Comparison of ENCODE assay signal across 17 cellular contexts in the genomic region with DNA sequence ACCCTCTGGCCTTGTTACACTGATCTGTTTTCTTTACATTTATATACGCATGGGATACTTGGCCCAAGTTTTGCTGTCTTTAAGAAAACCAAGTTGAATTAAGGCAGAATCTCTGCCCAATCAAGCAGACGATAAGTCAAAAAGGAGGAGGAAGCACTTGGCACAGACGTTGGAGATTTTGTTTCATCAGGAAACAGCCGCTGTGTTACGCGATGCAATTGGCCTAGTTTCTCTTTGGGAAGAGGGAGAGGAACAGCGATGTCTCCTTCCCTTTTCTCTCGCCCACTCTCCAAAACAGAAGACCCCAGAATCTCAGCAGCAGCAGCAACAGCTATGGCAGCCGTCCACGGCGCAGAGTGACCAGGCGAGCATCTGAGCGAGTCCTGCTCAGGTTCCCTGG. TPM values are rescaled to one million over a fixed set of nuclear protein-coding genes. Genes with fewer than 3 reads are reported as not detected.
DNase-seq lines count a peak whose midpoint lies in the region; ATAC-seq and TF ChIP-seq lines count a peak whose summit lies in the region.
"Had no signal": no experiment of that assay in that cellular context is flagged by ENCODE, and none has a peak within 500 bp of the region (broad histone marks: within the 10 kb centered on the region; RNA-seq: fewer than 3 reads in every experiment).

No MANE protein-coding gene starts in this region.

- no peaks in the 10 kb centered on the region for H3K9me3 Mint-ChIP-seq in chondrocyte (ENCODE audit: low read depth)
- H3K9me3 Mint-ChIP-seq: stimulated activated naive CD8-positive, alpha-beta T cell treated with anti-CD3 and anti-CD28 coated beads, Interleukin-15, amount 100 ng/mL, for 72 hours had no signal

- no peaks in the 10 kb centered on the region for H3K27me3 ChIP-seq in thyroid gland
- H3K27me3 ChIP-seq in left lung: no peaks in the 10 kb centered on the region
- H3K27me3 ChIP-seq: BE2C had no signal

- peaks cover 47% of the 10 kb centered on the region for H3K4me1 Mint-ChIP-seq in chondrocyte (ENCODE audit: low read depth)

- no peak overlapping the region for H3K4me3 Mint-ChIP-seq in chondrocyte (ENCODE audit: unreplicated experiment)
- H3K4me3 Mint-ChIP-seq: stimulated activated naive CD8-positive, alpha-beta T cell treated with anti-CD3 and anti-CD28 coated beads, Interleukin-15, amount 100 ng/mL, for 72 hours had no signal

- H3K4me1 ChIP-seq in thyroid gland: peaks cover 8 to 45% of the 10 kb centered on the region in 2 donors
- H3K4me1 ChIP-seq in left lung: peaks cover 20 to 89% of the 10 kb centered on the region in 2 donors

- no peak for TF ChIP-seq POLR2A in thyroid gland (IDR thresholded peaks at IDR 0.05)

- peak overlapping the region; percentile 13 for H3K27ac Mint-ChIP-seq in chondrocyte (ENCODE audit: unreplicated experiment)
- H3K27ac Mint-ChIP-seq: stimulated activated naive CD8-positive, alpha-beta T cell treated with anti-CD3 and anti-CD28 coated beads, Interleukin-15, amount 100 ng/mL, for 72 hours had no signal

- no peak overlapping the region for H3K4me3 ChIP-seq in thyroid gland (replicated peaks in 1 of 3)
- H3K4me3 ChIP-seq in left lung: no peak overlapping the region
- H3K4me3 ChIP-seq: PC-9 had no signal

- peak overlapping the region; percentile 47 to 70 (median 69) for H3K27ac ChIP-seq in thyroid gland
- peak overlapping the region in 1 of 2 donors; percentile 2 for H3K27ac ChIP-seq in left lung
- H3K27ac ChIP-seq: PC-9 had no signal

- H3K9me3 ChIP-seq in thyroid gland (no peaks in the 10 kb centered on the region), left lung (no peaks in the 10 kb centered on the region)
- H3K9me3 ChIP-seq: BE2C had no signal

- H3K27me3 Mint-ChIP-seq in chondrocyte (ENCODE audit: low read depth): no peaks in the 10 kb centered on the region

- H3K36me3 Mint-ChIP-seq in chondrocyte (ENCODE audit: low read depth): peaks cover 31% of the 10 kb centered on the region

- TF ChIP-seq CTCF in chondrocyte (IDR thresholded peaks at IDR 0.05): no peak
- no peak for TF ChIP-seq CTCF in thyroid gland (IDR thresholded peaks at IDR 0.05)
- no peak for TF ChIP-seq CTCF in left lung (IDR thresholded peaks at IDR 0.05)

- peak; percentile 9 for DNase-seq in MV-4-11 (lab: John Stamatoyannopoulos, UW)
- DNase-seq in chondrocyte (ENCODE audit: low spot score): no peak
- peak; percentile 61 for DNase-seq in medulla oblongata (ENCODE audit: extremely low spot score)
- DNase-seq in thyroid gland: peak in 1 of 2 donors; percentile 38
- no peak for DNase-seq in left lung
- DNase-seq: BE2C; DMS53; foreskin melanocyte; NCI-H1092 treated with DMSO at 0.1 percent for 48 hours; NCI-H774; PC-9; stimulated activated naive CD8-positive, alpha-beta T cell treated with anti-CD3 and anti-CD28 coated beads, Interleukin-15, amount 100 ng/mL, for 72 hours had no signal

- peaks cover 20 to 21% of the 10 kb centered on the region in 2 donors for H3K36me3 ChIP-seq in thyroid gland
- H3K36me3 ChIP-seq in left lung: peaks cover 0 to 77% of the 10 kb centered on the region in 2 donors

- 38 to 64% methylated on average over 11 to 13 of the region's 13 CpGs for WGBS in thyroid gland, 2 donors

- ATAC-seq in GM18498 (IDR thresholded peaks at IDR 0.05; ENCODE audit: unreplicated experiment) (no peak), GM18858 (IDR thresholded peaks at IDR 0.05; ENCODE audit: unreplicated experiment) (no peak), left lung (no peak), GM21423 (IDR thresholded peaks at IDR 0.05; ENCODE audit: unreplicated experiment) (no peak)
- ATAC-seq: stimulated activated naive CD8-positive, alpha-beta T cell treated with anti-CD3 and anti-CD28 coated beads, Interleukin-15, amount 100 ng/mL, for 72 hours had no signal

- intact Hi-C loops in thyroid gland (cut with DNase I): loop anchor here (5.0 to 10.0 kb wide), 3 partner anchors 112 to 305 kb away; no protein-coding TSS in a partner anchor
- intact Hi-C loops in left lung (cut with DNase I): loop anchor here (10.0 kb wide), 2 partner anchors 92 to 212 kb away; no protein-coding TSS in a partner anchor

RNA-seq across cellular contexts. Expression of a gene that starts 20.2 kb away (rescaled TPM):
- total RNA-seq in chondrocyte (44.9 to 47.2 TPM (median 46.2 TPM) in 3 replicates), thyroid gland (10 to 100 TPM; 53.3 to 65.7 (median 64.0) TPM), left lung (10 to 100 TPM; 48.7 to 60.1 TPM)

RNA-seq across cellular contexts. Expression of a gene that starts 55.3 kb away (rescaled TPM):
- 14.3 to 20.5 TPM (median 16.4 TPM) in 3 replicates for total RNA-seq in chondrocyte
- total RNA-seq in thyroid gland: 10 to 100 TPM; 23.6 to 35.2 (median 27.2) TPM
- 10 to 100 TPM; 17.9 to 20.1 TPM for total RNA-seq in left lung

RNA-seq across cellular contexts. Expression of a gene that starts 55.4 kb away (rescaled TPM):
- total RNA-seq in chondrocyte (not detected in 3 replicates), thyroid gland (1 to 10 TPM in 2 of 4 donors, under 1 TPM in 2; 0.34 to 1.6 (median 1.1) TPM), left lung (1 to 10 TPM in 1 of 2 donors, not detected in 1; 4.0 TPM)
- total RNA-seq: mononuclear cell, omental fat pad had no signal

Comparison
In these comparisons a context has a peak if more than half of its experiments do, and no peak if none do; other contexts are left out.
1. DNase-seq: peak in MV-4-11 (single experiment) and medulla oblongata (single experiment); none in chondrocyte (single experiment) and left lung (0 of 2).